Comparison of ENCODE assay signal across 1 cellular context in the genomic region with DNA sequence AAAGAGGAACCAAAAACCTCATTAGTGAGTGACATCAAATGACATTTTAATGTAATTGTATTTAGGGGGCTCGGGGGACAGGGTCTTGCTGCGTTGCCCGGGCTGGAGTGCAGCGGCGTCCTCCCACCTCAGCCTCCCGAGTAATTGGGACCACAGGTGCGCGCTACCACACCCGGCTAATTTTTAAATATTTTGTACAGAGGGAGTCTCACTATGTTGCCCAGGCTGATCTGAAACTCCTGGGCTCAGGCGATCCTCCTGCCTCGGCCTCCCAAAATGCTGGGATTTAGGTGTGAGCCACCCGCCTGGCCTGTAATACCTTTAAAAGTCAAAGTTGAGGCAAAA.
TF ChIP-seq lines count a peak whose summit lies in the region.

No MANE protein-coding gene starts in this region.

TF ChIP-seq in K562, 482 proteins besides CTCF, POLR2A, EP300 and RAD21 (continues in another document):
- peak; percentile 95 for TF ChIP-seq ZNF121 (CRISPR knock-in tag; conservative IDR thresholded peaks at IDR 0.05)
- TF ChIP-seq, protein P1, sequence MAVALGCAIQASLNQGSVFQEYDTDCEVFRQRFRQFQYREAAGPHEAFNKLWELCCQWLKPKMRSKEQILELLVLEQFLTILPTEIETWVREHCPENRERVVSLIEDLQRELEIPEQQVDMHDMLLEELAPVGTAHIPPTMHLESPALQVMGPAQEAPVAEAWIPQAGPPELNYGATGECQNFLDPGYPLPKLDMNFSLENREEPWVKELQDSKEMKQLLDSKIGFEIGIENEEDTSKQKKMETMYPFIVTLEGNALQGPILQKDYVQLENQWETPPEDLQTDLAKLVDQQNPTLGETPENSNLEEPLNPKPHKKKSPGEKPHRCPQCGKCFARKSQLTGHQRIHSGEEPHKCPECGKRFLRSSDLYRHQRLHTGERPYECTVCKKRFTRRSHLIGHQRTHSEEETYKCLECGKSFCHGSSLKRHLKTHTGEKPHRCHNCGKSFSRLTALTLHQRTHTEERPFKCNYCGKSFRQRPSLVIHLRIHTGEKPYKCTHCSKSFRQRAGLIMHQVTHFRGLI (CRISPR knock-in tag; IDR thresholded peaks at IDR 0.05) = no peak
- no peak for TF ChIP-seq ZNF717 (CRISPR knock-in tag; IDR thresholded peaks at IDR 0.05)
- TF ChIP-seq, protein P2, sequence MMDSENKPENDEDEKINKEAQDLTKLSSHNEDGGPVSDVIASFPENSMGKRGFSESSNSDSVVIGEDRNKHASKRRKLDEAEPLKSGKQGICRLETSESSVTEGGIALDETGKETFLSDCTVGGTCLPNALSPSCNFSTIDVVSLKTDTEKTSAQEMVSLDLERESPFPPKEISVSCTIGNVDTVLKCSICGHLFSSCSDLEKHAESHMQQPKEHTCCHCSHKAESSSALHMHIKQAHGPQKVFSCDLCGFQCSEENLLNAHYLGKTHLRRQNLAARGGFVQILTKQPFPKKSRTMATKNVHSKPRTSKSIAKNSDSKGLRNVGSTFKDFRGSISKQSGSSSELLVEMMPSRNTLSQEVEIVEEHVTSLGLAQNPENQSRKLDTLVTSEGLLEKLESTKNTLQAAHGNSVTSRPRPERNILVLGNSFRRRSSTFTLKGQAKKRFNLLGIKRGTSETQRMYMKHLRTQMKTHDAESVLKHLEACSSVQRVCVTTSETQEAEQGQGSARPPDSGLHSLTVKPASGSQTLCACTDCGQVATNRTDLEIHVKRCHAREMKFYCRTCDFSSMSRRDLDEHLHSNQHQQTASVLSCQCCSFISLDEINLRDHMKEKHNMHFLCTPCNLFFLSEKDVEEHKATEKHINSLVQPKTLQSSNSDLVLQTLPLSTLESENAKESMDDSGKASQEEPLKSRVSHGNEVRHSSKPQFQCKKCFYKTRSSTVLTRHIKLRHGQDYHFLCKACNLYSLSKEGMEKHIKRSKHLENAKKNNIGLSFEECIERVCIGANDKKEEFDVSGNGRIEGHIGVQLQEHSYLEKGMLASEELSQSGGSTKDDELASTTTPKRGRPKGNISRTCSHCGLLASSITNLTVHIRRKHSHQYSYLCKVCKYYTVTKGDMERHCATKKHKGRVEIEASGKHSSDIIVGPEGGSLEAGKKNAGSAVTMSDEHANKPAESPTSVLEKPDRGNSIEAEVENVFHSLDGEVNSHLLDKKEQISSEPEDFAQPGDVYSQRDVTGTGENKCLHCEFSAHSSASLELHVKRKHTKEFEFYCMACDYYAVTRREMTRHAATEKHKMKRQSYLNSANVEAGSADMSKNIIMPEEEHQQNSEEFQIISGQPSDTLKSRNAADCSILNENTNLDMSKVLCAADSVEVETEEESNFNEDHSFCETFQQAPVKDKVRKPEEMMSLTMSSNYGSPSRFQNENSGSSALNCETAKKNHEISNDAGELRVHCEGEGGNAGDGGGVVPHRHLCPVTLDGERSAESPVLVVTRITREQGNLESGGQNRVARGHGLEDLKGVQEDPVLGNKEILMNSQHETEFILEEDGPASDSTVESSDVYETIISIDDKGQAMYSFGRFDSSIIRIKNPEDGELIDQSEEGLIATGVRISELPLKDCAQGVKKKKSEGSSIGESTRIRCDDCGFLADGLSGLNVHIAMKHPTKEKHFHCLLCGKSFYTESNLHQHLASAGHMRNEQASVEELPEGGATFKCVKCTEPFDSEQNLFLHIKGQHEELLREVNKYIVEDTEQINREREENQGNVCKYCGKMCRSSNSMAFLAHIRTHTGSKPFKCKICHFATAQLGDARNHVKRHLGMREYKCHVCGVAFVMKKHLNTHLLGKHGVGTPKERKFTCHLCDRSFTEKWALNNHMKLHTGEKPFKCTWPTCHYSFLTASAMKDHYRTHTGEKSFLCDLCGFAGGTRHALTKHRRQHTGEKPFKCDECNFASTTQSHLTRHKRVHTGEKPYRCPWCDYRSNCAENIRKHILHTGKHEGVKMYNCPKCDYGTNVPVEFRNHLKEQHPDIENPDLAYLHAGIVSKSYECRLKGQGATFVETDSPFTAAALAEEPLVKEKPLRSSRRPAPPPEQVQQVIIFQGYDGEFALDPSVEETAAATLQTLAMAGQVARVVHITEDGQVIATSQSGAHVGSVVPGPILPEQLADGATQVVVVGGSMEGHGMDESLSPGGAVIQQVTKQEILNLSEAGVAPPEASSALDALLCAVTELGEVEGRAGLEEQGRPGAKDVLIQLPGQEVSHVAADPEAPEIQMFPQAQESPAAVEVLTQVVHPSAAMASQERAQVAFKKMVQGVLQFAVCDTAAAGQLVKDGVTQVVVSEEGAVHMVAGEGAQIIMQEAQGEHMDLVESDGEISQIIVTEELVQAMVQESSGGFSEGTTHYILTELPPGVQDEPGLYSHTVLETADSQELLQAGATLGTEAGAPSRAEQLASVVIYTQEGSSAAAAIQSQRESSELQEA (IDR thresholded peaks at IDR 0.05; ENCODE audit: low read depth) = no peak
- TF ChIP-seq SMAD4 (CRISPR knock-in tag; conservative IDR thresholded peaks at IDR 0.05) = no peak
- TF ChIP-seq, protein P3, sequence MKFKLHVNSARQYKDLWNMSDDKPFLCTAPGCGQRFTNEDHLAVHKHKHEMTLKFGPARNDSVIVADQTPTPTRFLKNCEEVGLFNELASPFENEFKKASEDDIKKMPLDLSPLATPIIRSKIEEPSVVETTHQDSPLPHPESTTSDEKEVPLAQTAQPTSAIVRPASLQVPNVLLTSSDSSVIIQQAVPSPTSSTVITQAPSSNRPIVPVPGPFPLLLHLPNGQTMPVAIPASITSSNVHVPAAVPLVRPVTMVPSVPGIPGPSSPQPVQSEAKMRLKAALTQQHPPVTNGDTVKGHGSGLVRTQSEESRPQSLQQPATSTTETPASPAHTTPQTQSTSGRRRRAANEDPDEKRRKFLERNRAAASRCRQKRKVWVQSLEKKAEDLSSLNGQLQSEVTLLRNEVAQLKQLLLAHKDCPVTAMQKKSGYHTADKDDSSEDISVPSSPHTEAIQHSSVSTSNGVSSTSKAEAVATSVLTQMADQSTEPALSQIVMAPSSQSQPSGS (CRISPR knock-in tag; IDR thresholded peaks at IDR 0.05) = no peak
- TF ChIP-seq ZFX (CRISPR knock-in tag; IDR thresholded peaks at IDR 0.05) = no peak
- TF ChIP-seq ARNT (IDR thresholded peaks at IDR 0.05) = no peak
- TF ChIP-seq SAP30 (IDR thresholded peaks at IDR 0.05; ENCODE audit: borderline replicate concordance, insufficient read depth, low read depth, low read length, poor library complexity, severe bottlenecking) = peak; percentile 17
- no peak for TF ChIP-seq MEIS2 (IDR thresholded peaks at IDR 0.05; ENCODE audit: partially characterized antibody)
- TF ChIP-seq, protein P4, sequence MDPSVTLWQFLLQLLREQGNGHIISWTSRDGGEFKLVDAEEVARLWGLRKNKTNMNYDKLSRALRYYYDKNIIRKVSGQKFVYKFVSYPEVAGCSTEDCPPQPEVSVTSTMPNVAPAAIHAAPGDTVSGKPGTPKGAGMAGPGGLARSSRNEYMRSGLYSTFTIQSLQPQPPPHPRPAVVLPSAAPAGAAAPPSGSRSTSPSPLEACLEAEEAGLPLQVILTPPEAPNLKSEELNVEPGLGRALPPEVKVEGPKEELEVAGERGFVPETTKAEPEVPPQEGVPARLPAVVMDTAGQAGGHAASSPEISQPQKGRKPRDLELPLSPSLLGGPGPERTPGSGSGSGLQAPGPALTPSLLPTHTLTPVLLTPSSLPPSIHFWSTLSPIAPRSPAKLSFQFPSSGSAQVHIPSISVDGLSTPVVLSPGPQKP (CRISPR knock-in tag; IDR thresholded peaks at IDR 0.05) = no peak
- TF ChIP-seq, protein P5, sequence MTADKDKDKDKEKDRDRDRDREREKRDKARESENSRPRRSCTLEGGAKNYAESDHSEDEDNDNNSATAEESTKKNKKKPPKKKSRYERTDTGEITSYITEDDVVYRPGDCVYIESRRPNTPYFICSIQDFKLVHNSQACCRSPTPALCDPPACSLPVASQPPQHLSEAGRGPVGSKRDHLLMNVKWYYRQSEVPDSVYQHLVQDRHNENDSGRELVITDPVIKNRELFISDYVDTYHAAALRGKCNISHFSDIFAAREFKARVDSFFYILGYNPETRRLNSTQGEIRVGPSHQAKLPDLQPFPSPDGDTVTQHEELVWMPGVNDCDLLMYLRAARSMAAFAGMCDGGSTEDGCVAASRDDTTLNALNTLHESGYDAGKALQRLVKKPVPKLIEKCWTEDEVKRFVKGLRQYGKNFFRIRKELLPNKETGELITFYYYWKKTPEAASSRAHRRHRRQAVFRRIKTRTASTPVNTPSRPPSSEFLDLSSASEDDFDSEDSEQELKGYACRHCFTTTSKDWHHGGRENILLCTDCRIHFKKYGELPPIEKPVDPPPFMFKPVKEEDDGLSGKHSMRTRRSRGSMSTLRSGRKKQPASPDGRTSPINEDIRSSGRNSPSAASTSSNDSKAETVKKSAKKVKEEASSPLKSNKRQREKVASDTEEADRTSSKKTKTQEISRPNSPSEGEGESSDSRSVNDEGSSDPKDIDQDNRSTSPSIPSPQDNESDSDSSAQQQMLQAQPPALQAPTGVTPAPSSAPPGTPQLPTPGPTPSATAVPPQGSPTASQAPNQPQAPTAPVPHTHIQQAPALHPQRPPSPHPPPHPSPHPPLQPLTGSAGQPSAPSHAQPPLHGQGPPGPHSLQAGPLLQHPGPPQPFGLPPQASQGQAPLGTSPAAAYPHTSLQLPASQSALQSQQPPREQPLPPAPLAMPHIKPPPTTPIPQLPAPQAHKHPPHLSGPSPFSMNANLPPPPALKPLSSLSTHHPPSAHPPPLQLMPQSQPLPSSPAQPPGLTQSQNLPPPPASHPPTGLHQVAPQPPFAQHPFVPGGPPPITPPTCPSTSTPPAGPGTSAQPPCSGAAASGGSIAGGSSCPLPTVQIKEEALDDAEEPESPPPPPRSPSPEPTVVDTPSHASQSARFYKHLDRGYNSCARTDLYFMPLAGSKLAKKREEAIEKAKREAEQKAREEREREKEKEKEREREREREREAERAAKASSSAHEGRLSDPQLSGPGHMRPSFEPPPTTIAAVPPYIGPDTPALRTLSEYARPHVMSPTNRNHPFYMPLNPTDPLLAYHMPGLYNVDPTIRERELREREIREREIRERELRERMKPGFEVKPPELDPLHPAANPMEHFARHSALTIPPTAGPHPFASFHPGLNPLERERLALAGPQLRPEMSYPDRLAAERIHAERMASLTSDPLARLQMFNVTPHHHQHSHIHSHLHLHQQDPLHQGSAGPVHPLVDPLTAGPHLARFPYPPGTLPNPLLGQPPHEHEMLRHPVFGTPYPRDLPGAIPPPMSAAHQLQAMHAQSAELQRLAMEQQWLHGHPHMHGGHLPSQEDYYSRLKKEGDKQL (CRISPR knock-in tag; IDR thresholded peaks at IDR 0.05; ENCODE audit: borderline replicate concordance) = no peak
- no peak for TF ChIP-seq ZFP1 (CRISPR knock-in tag; IDR thresholded peaks at IDR 0.05)
- no peak for TF ChIP-seq SREBF2 (CRISPR knock-in tag; IDR thresholded peaks at IDR 0.05)
- TF ChIP-seq, protein P6, sequence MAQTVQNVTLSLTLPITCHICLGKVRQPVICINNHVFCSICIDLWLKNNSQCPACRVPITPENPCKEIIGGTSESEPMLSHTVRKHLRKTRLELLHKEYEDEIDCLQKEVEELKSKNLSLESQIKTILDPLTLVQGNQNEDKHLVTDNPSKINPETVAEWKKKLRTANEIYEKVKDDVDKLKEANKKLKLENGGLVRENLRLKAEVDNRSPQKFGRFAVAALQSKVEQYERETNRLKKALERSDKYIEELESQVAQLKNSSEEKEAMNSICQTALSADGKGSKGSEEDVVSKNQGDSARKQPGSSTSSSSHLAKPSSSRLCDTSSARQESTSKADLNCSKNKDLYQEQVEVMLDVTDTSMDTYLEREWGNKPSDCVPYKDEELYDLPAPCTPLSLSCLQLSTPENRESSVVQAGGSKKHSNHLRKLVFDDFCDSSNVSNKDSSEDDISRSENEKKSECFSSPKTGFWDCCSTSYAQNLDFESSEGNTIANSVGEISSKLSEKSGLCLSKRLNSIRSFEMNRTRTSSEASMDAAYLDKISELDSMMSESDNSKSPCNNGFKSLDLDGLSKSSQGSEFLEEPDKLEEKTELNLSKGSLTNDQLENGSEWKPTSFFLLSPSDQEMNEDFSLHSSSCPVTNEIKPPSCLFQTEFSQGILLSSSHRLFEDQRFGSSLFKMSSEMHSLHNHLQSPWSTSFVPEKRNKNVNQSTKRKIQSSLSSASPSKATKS (CRISPR knock-in tag; IDR thresholded peaks at IDR 0.05) = no peak
- TF ChIP-seq RBM14 (IDR thresholded peaks at IDR 0.05; ENCODE audit: borderline replicate concordance, insufficient read depth, low read depth, low read length) = no peak
- TF ChIP-seq, protein P7, sequence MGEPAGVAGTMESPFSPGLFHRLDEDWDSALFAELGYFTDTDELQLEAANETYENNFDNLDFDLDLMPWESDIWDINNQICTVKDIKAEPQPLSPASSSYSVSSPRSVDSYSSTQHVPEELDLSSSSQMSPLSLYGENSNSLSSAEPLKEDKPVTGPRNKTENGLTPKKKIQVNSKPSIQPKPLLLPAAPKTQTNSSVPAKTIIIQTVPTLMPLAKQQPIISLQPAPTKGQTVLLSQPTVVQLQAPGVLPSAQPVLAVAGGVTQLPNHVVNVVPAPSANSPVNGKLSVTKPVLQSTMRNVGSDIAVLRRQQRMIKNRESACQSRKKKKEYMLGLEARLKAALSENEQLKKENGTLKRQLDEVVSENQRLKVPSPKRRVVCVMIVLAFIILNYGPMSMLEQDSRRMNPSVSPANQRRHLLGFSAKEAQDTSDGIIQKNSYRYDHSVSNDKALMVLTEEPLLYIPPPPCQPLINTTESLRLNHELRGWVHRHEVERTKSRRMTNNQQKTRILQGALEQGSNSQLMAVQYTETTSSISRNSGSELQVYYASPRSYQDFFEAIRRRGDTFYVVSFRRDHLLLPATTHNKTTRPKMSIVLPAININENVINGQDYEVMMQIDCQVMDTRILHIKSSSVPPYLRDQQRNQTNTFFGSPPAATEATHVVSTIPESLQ (CRISPR knock-in tag; IDR thresholded peaks at IDR 0.05) = no peak
